16 cellular contexts compared by ENCODE assay signal in the genomic region with DNA sequence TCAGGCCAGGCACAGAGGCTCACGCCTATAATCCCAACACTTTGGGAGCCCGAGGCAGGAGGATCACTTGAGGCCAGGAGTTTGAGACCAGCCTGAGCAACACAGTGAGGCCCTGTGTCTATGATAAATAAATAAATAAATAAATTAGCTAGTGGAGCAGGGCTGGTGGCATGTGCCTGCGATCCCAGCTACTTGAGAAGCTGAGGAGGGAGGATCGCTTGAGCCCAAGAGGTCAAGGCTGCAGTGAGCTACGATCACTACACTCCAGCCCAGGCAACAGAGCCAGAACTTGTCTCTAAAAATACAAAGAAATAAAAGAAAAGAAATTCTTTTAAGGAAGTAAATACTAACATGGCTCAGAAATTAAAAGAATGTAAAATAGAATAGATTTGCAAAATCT.
DNase-seq lines count a peak whose midpoint lies in the region; ATAC-seq and TF ChIP-seq lines count a peak whose summit lies in the region.
"Had no signal": no experiment of that assay in that cellular context is flagged by ENCODE, and none has a peak within 500 bp of the region (broad histone marks: within the 10 kb centered on the region; RNA-seq: fewer than 3 reads in every experiment).

No MANE protein-coding gene starts in this region.

- H3K4me1 Mint-ChIP-seq in dendritic cell treated with granulocyte-macrophage colony-stimulating factor and Interleukin-4, amounts not matched to agents 40 ng/mL and 50 ng/mL, for 4 days (ENCODE audit: low read depth): peaks cover 89% of the 10 kb centered on the region
- H3K4me1 Mint-ChIP-seq in nephron: peaks cover 48% of the 10 kb centered on the region
- peaks cover 52% of the 10 kb centered on the region for H3K4me1 Mint-ChIP-seq in type B pancreatic cell (ENCODE audit: unreplicated experiment)

- H3K27ac ChIP-seq in coronary artery: no peak overlapping the region

- H3K27ac Mint-ChIP-seq in dendritic cell treated with granulocyte-macrophage colony-stimulating factor and Interleukin-4, amounts not matched to agents 40 ng/mL and 50 ng/mL, for 4 days: peak overlapping the region; percentile 73
- peak overlapping the region; percentile 11 to 75 (median 23) for H3K27ac Mint-ChIP-seq in nephron
- peak overlapping the region; percentile 96 for H3K27ac Mint-ChIP-seq in type B pancreatic cell
- H3K27ac Mint-ChIP-seq: CD8-positive, alpha-beta T cell; IgD-negative memory B cell had no signal

- no peak for TF ChIP-seq CTCF in nephron (IDR thresholded peaks at IDR 0.05; ENCODE audit: unreplicated experiment in 3 of 3)
- TF ChIP-seq CTCF in type B pancreatic cell (conservative IDR thresholded peaks at IDR 0.05): no peak
- TF ChIP-seq CTCF in coronary artery (IDR thresholded peaks at IDR 0.05): no peak

- no peaks in the 10 kb centered on the region for H3K36me3 Mint-ChIP-seq in dendritic cell treated with granulocyte-macrophage colony-stimulating factor and Interleukin-4, amounts not matched to agents 40 ng/mL and 50 ng/mL, for 4 days (ENCODE audit: low read depth)
- H3K36me3 Mint-ChIP-seq in nephron (ENCODE audit: low read depth) (no peaks in the 10 kb centered on the region), type B pancreatic cell (no peaks in the 10 kb centered on the region)
- H3K36me3 Mint-ChIP-seq: CD8-positive, alpha-beta T cell; IgD-negative memory B cell had no signal

- H3K4me3 Mint-ChIP-seq in dendritic cell treated with granulocyte-macrophage colony-stimulating factor and Interleukin-4, amounts not matched to agents 40 ng/mL and 50 ng/mL, for 4 days: no peak overlapping the region
- no peak overlapping the region for H3K4me3 Mint-ChIP-seq in nephron
- H3K4me3 Mint-ChIP-seq in type B pancreatic cell: no peak overlapping the region
- H3K4me3 Mint-ChIP-seq: CD8-positive, alpha-beta T cell had no signal

- DNase-seq in cardiac septum (ENCODE audit: low spot score): peak; percentile 51
- DNase-seq in left cardiac atrium: no peak
- no peak for DNase-seq in type B pancreatic cell (ENCODE audit: extremely low spot score, unreplicated experiment)
- no peak for DNase-seq in activated CD4-positive, alpha-beta T cell treated with anti-CD3 and anti-CD28 coated beads for 48 hours
- no peak for DNase-seq in coronary artery (ENCODE audit: low spot score)
- DNase-seq: BE2C; CD8-positive, alpha-beta T cell; GOT3; Karpas-422; NCI-H1048; NCI-H1436; NCI-H1930 had no signal

- ATAC-seq in left cardiac atrium: no peak
- ATAC-seq: CD8-positive, alpha-beta T cell; HCT116 had no signal

- H3K27me3 Mint-ChIP-seq in dendritic cell treated with granulocyte-macrophage colony-stimulating factor and Interleukin-4, amounts not matched to agents 40 ng/mL and 50 ng/mL, for 4 days: no peaks in the 10 kb centered on the region
- peaks cover 9% of the 10 kb centered on the region for H3K27me3 Mint-ChIP-seq in nephron (ENCODE audit: low read depth)
- peaks cover 4% of the 10 kb centered on the region for H3K27me3 Mint-ChIP-seq in type B pancreatic cell

- no peaks in the 10 kb centered on the region for H3K9me3 Mint-ChIP-seq in dendritic cell treated with granulocyte-macrophage colony-stimulating factor and Interleukin-4, amounts not matched to agents 40 ng/mL and 50 ng/mL, for 4 days
- H3K9me3 Mint-ChIP-seq in nephron: no peaks in the 10 kb centered on the region
- H3K9me3 Mint-ChIP-seq in type B pancreatic cell: peaks cover 4% of the 10 kb centered on the region
- H3K9me3 Mint-ChIP-seq: CD8-positive, alpha-beta T cell; IgD-negative memory B cell had no signal

- intact Hi-C loops in cardiac septum (cut with DNase I): loop anchor here (2.0 to 10.0 kb wide), 3 partner anchors 23 to 221 kb away; a partner anchor contains a TSS
- intact Hi-C loops in left cardiac atrium (cut with DNase I): no loop called here
- intact Hi-C loops in dendritic cell treated with granulocyte-macrophage colony-stimulating factor and Interleukin-4, amounts not matched to agents 40 ng/mL and 50 ng/mL, for 4 days (cut with micrococcal nuclease): loop anchor here (5.0 to 10.0 kb wide), 2 partner anchors 61 to 76 kb away; no protein-coding TSS in a partner anchor

- no peak overlapping the region for H3K4me3 ChIP-seq in coronary artery

Comparison
In these comparisons a context has a peak if more than half of its experiments do, and no peak if none do; other contexts are left out.
1. intact Hi-C loops: an anchor here in cardiac septum (2.0 to 10.0 kb wide) and dendritic cell treated with granulocyte-macrophage colony-stimulating factor and Interleukin-4, amounts not matched to agents 40 ng/mL and 50 ng/mL, for 4 days (5.0 to 10.0 kb wide); none called in left cardiac atrium.
2. H3K27ac Mint-ChIP-seq: peak in every context shown above with its lines; median percentile 96 in type B pancreatic cell; 73 in dendritic cell treated with granulocyte-macrophage colony-stimulating factor and Interleukin-4, amounts not matched to agents 40 ng/mL and 50 ng/mL, for 4 days; 23 in nephron.